ENCODE assay signal across 8 cellular contexts in genomic region chr19:57434386-57435061, GRCh38. TPM values are rescaled to one million over a fixed set of nuclear protein-coding genes. Genes with fewer than 3 reads are reported as not detected.
DNase-seq lines count a peak whose midpoint lies in the region; ATAC-seq, FAIRE-seq and TF ChIP-seq lines count a peak whose summit lies in the region.

No MANE protein-coding gene starts in this region.

- peaks cover 10 to 17% of the 10 kb centered on the region in 2 donors for H3K9me3 Mint-ChIP-seq in activated T-cell treated with anti-CD3 and anti-CD28 coated beads, Interleukin-2, amount 50 U/mL, for 72 hours

- ATAC-seq in activated T-cell treated with anti-CD3 and anti-CD28 coated beads, Interleukin-2, amount 50 U/mL, for 72 hours (replicated peaks in 1 of 2), result peak; percentile 14
- peak; percentile 24 for ATAC-seq in HG03354 (IDR thresholded peaks at IDR 0.05; ENCODE audit: poor library complexity, severe bottlenecking, unreplicated experiment)
- ATAC-seq in GM12878, result peak; percentile 29
- peak in 1 of 2 donors; percentile 11 for ATAC-seq in lower lobe of right lung

- no peak for TF ChIP-seq POLR2A in GM12878 (IDR thresholded peaks at IDR 0.05; ENCODE audit: low read depth, low read length)
- TF ChIP-seq POLR2A in uterus (IDR thresholded peaks at IDR 0.05), result no peak

- in situ Hi-C loops in GM12878 (cut with MboI), result no loop called here

- H3K27me3 Mint-ChIP-seq in activated T-cell treated with anti-CD3 and anti-CD28 coated beads, Interleukin-2, amount 50 U/mL, for 72 hours (ENCODE audit: low read depth), result no peaks in the 10 kb centered on the region

- H3K9me3 ChIP-seq in GM12878 (replicated peaks; ENCODE audit: control insufficient read depth, insufficient read depth, low read length) (peaks cover 3% of the 10 kb centered on the region; the same call in 2 of the 3 replicates), lower lobe of right lung (peaks cover 11% of the 10 kb centered on the region), uterus (peaks cover 0 to 12% of the 10 kb centered on the region in 2 donors)

- H2AFZ ChIP-seq in GM12878 (ENCODE audit: control insufficient read depth, low read depth, low read length), result peak overlapping the region; percentile 97

- intact Hi-C loops in GM12878 (cut with micrococcal nuclease; ENCODE audit: unreplicated experiment), result no loop called here
- intact Hi-C loops in lower lobe of right lung (cut with DNase I), result no loop called here
- intact Hi-C loops in uterus (cut with DNase I; ENCODE audit: low total_unique reads), result no loop called here

- H3K36me3 ChIP-seq in GM12878 (ENCODE audit: control insufficient read depth in 2 of 2, insufficient read depth in 2 of 2, low read length in 1 of 2) (peaks cover 0 to 5% of the 10 kb centered on the region in 2 experiments; a peak in 1 of 4 replicates), lower lobe of right lung (no peaks in the 10 kb centered on the region), uterus (no peaks in the 10 kb centered on the region)

- SMC1A ChIA-PET in GM12878 (lab: Charles Lee; ENCODE audit: uncharacterized antibody, unreplicated experiment), result interaction anchor here (0.8 to 1.5 kb wide), 2 partner anchors 10 to 25 kb away, joined by 3 to 4 read pairs; no protein-coding TSS in a partner anchor

- peak overlapping the region; percentile 61 for H3K9ac ChIP-seq in GM12878 (ENCODE audit: control insufficient read depth, insufficient read depth, low read length)

- H3K27ac Mint-ChIP-seq in activated T-cell treated with anti-CD3 and anti-CD28 coated beads, Interleukin-2, amount 50 U/mL, for 72 hours, result peak overlapping the region; percentile 66

- H3K79me2 ChIP-seq in GM12878 (ENCODE audit: control insufficient read depth, insufficient read depth, low read length), result peaks cover 17% of the 10 kb centered on the region

- peak in 1 of 2 donors; percentile 2 for DNase-seq in activated T-cell treated with anti-CD3 and anti-CD28 coated beads, Interleukin-2, amount 50 U/mL, for 72 hours
- DNase-seq in activated T-cell treated with anti-CD3 and anti-CD28 coated beads, Interleukin-2, amount 50 U/mL, for 48 hours, result no peak
- no peak for DNase-seq in GM12878 (ENCODE audit: low read depth, low spot score)
- no peak for DNase-seq in lower lobe of right lung
- DNase-seq in uterus, result no peak
- no peak for DNase-seq in NCI-H187 treated with DMSO at 0.1 percent for 48 hours (lab: John Stamatoyannopoulos, UW)
- DNase-seq in stimulated activated CD4-positive, alpha-beta T cell treated with anti-CD3 and anti-CD28 coated beads, Interleukin-4, amount 100 ng/mL, for 24 hours, result no peak

- no peak for TF ChIP-seq RAD21 in GM12878 (IDR thresholded peaks at IDR 0.05; ENCODE audit: insufficient read depth, low read depth, low read length)

- H3K4me3 ChIP-seq in GM12878 (peak overlapping the region; percentile 73), lower lobe of right lung (peak overlapping the region; percentile 97), uterus (peak overlapping the region; percentile 73 to 83)

- POLR2A ChIA-PET in GM12878 (lab: Charles Lee), result interaction anchor here (0.6 to 1.7 kb wide), 7 partner anchors 45 to 481 kb away, joined by 3 to 5 read pairs (median 3); partner anchors contain the start of genes ZNF304, ZNF417, ZNF548 and ZNF671

- 43% methylated on average over 15 of the region's 15 CpGs for WGBS in GM12878 (ENCODE audit: insufficient coverage, insufficient replicate concordance, low lambda C conversion rate, missing lambda C conversion rate)

- peak overlapping the region; percentile 38 for H3K27ac ChIP-seq in GM12878 (ENCODE audit: control insufficient read depth, insufficient read depth)
- peak overlapping the region; percentile 78 for H3K27ac ChIP-seq in lower lobe of right lung
- no peak overlapping the region for H3K27ac ChIP-seq in uterus

- RAD21 ChIA-PET in GM12878 (lab: Charles Lee; ENCODE audit: unreplicated experiment), result interaction anchor here (0.8 to 1.6 kb wide), 2 partner anchors 45 to 84 kb away, joined by 3 to 4 read pairs; partner anchors contain the start of genes ZNF304 and ZNF548

- no peaks in the 10 kb centered on the region; the same call in 1 of the 2 replicates for H4K20me1 ChIP-seq in GM12878 (ENCODE audit: control insufficient read depth, insufficient read depth)

- peak; percentile 66 for FAIRE-seq in GM12878 (lab: Jason Lieb, UNC)

- peak overlapping the region; percentile 86 for H3K4me2 ChIP-seq in GM12878 (ENCODE audit: control insufficient read depth, insufficient read depth)

- TF ChIP-seq CTCF in GM12878 (IDR thresholded peaks at IDR 0.05 in 2 of 3, conservative IDR thresholded peaks at IDR 0.05 in 1 of 3; ENCODE audit: control insufficient read depth in 2 of 3, extremely low read depth in 1 of 3, insufficient read depth in 1 of 3, low read depth in 3 of 3, low read length in 3 of 3), result no peak
- TF ChIP-seq CTCF in lower lobe of right lung (IDR thresholded peaks at IDR 0.05), result no peak
- TF ChIP-seq CTCF in uterus (IDR thresholded peaks at IDR 0.05), result no peak

- peaks cover 34 to 36% of the 10 kb centered on the region in 2 donors for H3K36me3 Mint-ChIP-seq in activated T-cell treated with anti-CD3 and anti-CD28 coated beads, Interleukin-2, amount 50 U/mL, for 72 hours (ENCODE audit: insufficient read depth in 2 of 2)

- TF ChIP-seq EP300 in GM12878 (IDR thresholded peaks at IDR 0.05; ENCODE audit: borderline replicate concordance in 1 of 2, control insufficient read depth in 1 of 2, low read depth in 2 of 2, low read length in 2 of 2), result no peak

- peak overlapping the region; percentile 88 to 93 for H3K4me3 Mint-ChIP-seq in activated T-cell treated with anti-CD3 and anti-CD28 coated beads, Interleukin-2, amount 50 U/mL, for 72 hours

- H3K4me1 ChIP-seq in GM12878 (ENCODE audit: control insufficient read depth, insufficient read depth, low read length) (peaks cover 5% of the 10 kb centered on the region; the same call in 1 of the 2 replicates), lower lobe of right lung (peaks cover 19% of the 10 kb centered on the region), uterus (peaks cover 0 to 5% of the 10 kb centered on the region in 2 donors)

- CTCF ChIA-PET in GM12878 (lab: Yijun Ruan, JAX), result interaction anchor here (1.3 to 1.5 kb wide), 2 partner anchors 28 to 42 kb away, joined by 3 to 4 read pairs; no protein-coding TSS in a partner anchor

- BruUV-seq in GM12878 (replicated peaks; lab: Mats Ljungman, UMichigan), result TSS peak; percentile 95

- H3K27me3 ChIP-seq in GM12878 (replicated peaks in 1 of 2; ENCODE audit: control insufficient read depth in 2 of 2, insufficient read depth in 2 of 2, low read length in 1 of 2), result no peaks in the 10 kb centered on the region
- H3K27me3 ChIP-seq in lower lobe of right lung (ENCODE audit: low read depth), result no peaks in the 10 kb centered on the region
- H3K27me3 ChIP-seq in uterus, result no peaks in the 10 kb centered on the region

- H3K4me1 Mint-ChIP-seq in activated T-cell treated with anti-CD3 and anti-CD28 coated beads, Interleukin-2, amount 50 U/mL, for 72 hours (ENCODE audit: low read depth), result peaks cover 36% of the 10 kb centered on the region

RNA-seq across cellular contexts. Expression of gene ZNF749, which starts 0.6 kb away (rescaled TPM):
- 10 to 100 TPM; 16.5 to 18.0 TPM for total RNA-seq in activated T-cell treated with anti-CD3 and anti-CD28 coated beads, Interleukin-2, amount 50 U/mL, for 72 hours
- total RNA-seq in GM12878 (2013; cell fraction: nucleolus; rRNA removed), result 34.9 and 37.2 TPM in 2 replicates
- total RNA-seq in GM12878 (2014; rRNA removed) (11.8 and 13.3 TPM in 2 replicates), GM12878 (2014; rRNA removed; fragmentation: Illumina TruSeq; extraction: Trizol) (11.1 and 15.0 TPM in 2 replicates), GM12878 (2021) (14.2 and 16.1 TPM in 2 replicates), lower lobe of right lung (6.7 TPM), uterus (10 to 100 TPM in 3 of 4 donors, under 1 TPM in 1; 0.88 to 31.1 (median 11.6) TPM)
- 11.5 TPM for polyA plus RNA-seq in GM12878 (2011; ENCODE audit: low read depth)
- polyA plus RNA-seq in GM12878 (2011; rRNA removed) (18.3 and 19.9 TPM in 2 replicates), GM12878 (2014; fragmentation: Illumina TruSeq; extraction: Trizol) (10.6 and 16.2 TPM in 2 replicates), GM12878 (2014; fragmentation: Nextera tagmentation; extraction: Ambion mirVana) (1 to 10 TPM; 3.1 to 6.0 TPM), GM12878 (2014; rRNA removed) (17.0 and 20.1 TPM in 2 replicates), GM12878 (2016; fragmentation: Nextera tagmentation; extraction: Ambion mirVana) (10 to 100 TPM; 19.1 to 20.2 TPM)
- 12.3 and 14.6 TPM in 2 replicates for polyA plus RNA-seq in GM12878 (2011; cell fraction: cytosol; rRNA removed)
- 10.2 and 12.3 TPM in 2 replicates for polyA plus RNA-seq in GM12878 (2011; cell fraction: nucleus; rRNA removed)
- 11.2 and 11.6 TPM in 2 replicates for polyA plus RNA-seq in GM12878 (2012)
- polyA minus RNA-seq in GM12878 (2011; rRNA and poly(A)+ RNA removed), result 21.1 and 23.5 TPM in 2 replicates
- polyA minus RNA-seq in GM12878 (2011; cell fraction: cytosol; rRNA and poly(A)+ RNA removed), result 7.5 and 9.6 TPM in 2 replicates
- 10.4 and 13.2 TPM in 2 replicates for polyA minus RNA-seq in GM12878 (2011; cell fraction: nucleus; rRNA and poly(A)+ RNA removed)

RNA-seq across cellular contexts. Expression of gene VN1R1, which starts 22.4 kb away (rescaled TPM):
- 1 to 10 TPM in 1 of 2 donors, under 1 TPM in 1; 0.37 to 1.1 TPM for total RNA-seq in activated T-cell treated with anti-CD3 and anti-CD28 coated beads, Interleukin-2, amount 50 U/mL, for 72 hours
- 4.0 and 4.2 TPM in 2 replicates for total RNA-seq in GM12878 (2013; cell fraction: nucleolus; rRNA removed)
- total RNA-seq in GM12878 (2014; rRNA removed) (0.44 and 0.68 TPM in 2 replicates), GM12878 (2014; rRNA removed; fragmentation: Illumina TruSeq; extraction: Trizol) (0.40 and 0.41 TPM in 2 replicates), GM12878 (2021) (0.35 and 0.49 TPM in 2 replicates), lower lobe of right lung (0.71 TPM), uterus (1 to 10 TPM in 2 of 4 donors, under 1 TPM in 1, not detected in 1; under 0.01 to 2.2 (median 2.0) TPM)
- 0.46 TPM for polyA plus RNA-seq in GM12878 (2011; ENCODE audit: low read depth)
- polyA plus RNA-seq in GM12878 (2011; rRNA removed) (0.49 and 0.61 TPM in 2 replicates), GM12878 (2014; fragmentation: Illumina TruSeq; extraction: Trizol) (0.37 and 0.95 TPM in 2 replicates), GM12878 (2014; fragmentation: Nextera tagmentation; extraction: Ambion mirVana) (under 1 TPM; 0.07 to 0.13 TPM), GM12878 (2014; rRNA removed) (0.19 and 0.28 TPM in 2 replicates), GM12878 (2016; fragmentation: Nextera tagmentation; extraction: Ambion mirVana) (under 1 TPM in 1 of 2 experiments, not detected in 1; 0.17 TPM)
- polyA plus RNA-seq in GM12878 (2011; cell fraction: cytosol; rRNA removed), result 0.13 and 0.18 TPM in 2 replicates
- polyA plus RNA-seq in GM12878 (2011; cell fraction: nucleus; rRNA removed), result 0.30 and 0.41 TPM in 2 replicates
- 0.23 and 0.36 TPM in 2 replicates for polyA plus RNA-seq in GM12878 (2012)
- polyA minus RNA-seq in GM12878 (2011; rRNA and poly(A)+ RNA removed), result 0.29 and 0.31 TPM in 2 replicates
- polyA minus RNA-seq in GM12878 (2011; cell fraction: cytosol; rRNA and poly(A)+ RNA removed), result not detected in 2 replicates
- polyA minus RNA-seq in GM12878 (2011; cell fraction: nucleus; rRNA and poly(A)+ RNA removed), result 0.12 and 0.19 TPM in 2 replicates

RNA-seq across cellular contexts. Expression of gene ZNF17, which starts 23.6 kb away (rescaled TPM):
- total RNA-seq in activated T-cell treated with anti-CD3 and anti-CD28 coated beads, Interleukin-2, amount 50 U/mL, for 72 hours, result 10 to 100 TPM; 11.0 to 12.0 TPM
- total RNA-seq in GM12878 (2013; cell fraction: nucleolus; rRNA removed), result 60.3 and 67.7 TPM in 2 replicates
- total RNA-seq in GM12878 (2014; rRNA removed), result 8.5 and 9.9 TPM in 2 replicates
- total RNA-seq in GM12878 (2014; rRNA removed; fragmentation: Illumina TruSeq; extraction: Trizol), result 10.7 and 11.3 TPM in 2 replicates
- 10.8 and 12.2 TPM in 2 replicates for total RNA-seq in GM12878 (2021)
- 5.0 TPM for polyA plus RNA-seq in GM12878 (2011; ENCODE audit: low read depth)
- 10.2 and 13.4 TPM in 2 replicates for polyA plus RNA-seq in GM12878 (2011; rRNA removed)
- polyA plus RNA-seq in GM12878 (2011; cell fraction: cytosol; rRNA removed), result 7.5 and 8.6 TPM in 2 replicates
- polyA plus RNA-seq in GM12878 (2011; cell fraction: nucleus; rRNA removed), result 11.2 and 12.2 TPM in 2 replicates
- polyA plus RNA-seq in GM12878 (2012), result 4.2 and 4.7 TPM in 2 replicates
- 8.3 and 11.0 TPM in 2 replicates for polyA plus RNA-seq in GM12878 (2014; fragmentation: Illumina TruSeq; extraction: Trizol)
- 1 to 10 TPM; 4.4 to 4.9 TPM for polyA plus RNA-seq in GM12878 (2014; fragmentation: Nextera tagmentation; extraction: Ambion mirVana)
- polyA plus RNA-seq in GM12878 (2014; rRNA removed), result 5.3 and 7.4 TPM in 2 replicates
- polyA plus RNA-seq in GM12878 (2016; fragmentation: Nextera tagmentation; extraction: Ambion mirVana), result 1 to 10 TPM; 6.0 to 6.4 TPM
- 20.1 and 22.5 TPM in 2 replicates for polyA minus RNA-seq in GM12878 (2011; rRNA and poly(A)+ RNA removed)
- 4.3 and 8.3 TPM in 2 replicates for polyA minus RNA-seq in GM12878 (2011; cell fraction: cytosol; rRNA and poly(A)+ RNA removed)
- polyA minus RNA-seq in GM12878 (2011; cell fraction: nucleus; rRNA and poly(A)+ RNA removed), result 21.3 and 29.8 TPM in 2 replicates
- total RNA-seq in lower lobe of right lung, result 12.6 TPM
- total RNA-seq in uterus, result 10 to 100 TPM; 14.9 to 41.6 (median 18.9) TPM

RNA-seq across cellular contexts. Expression of gene ZNF772, which starts 42.8 kb away (rescaled TPM):
- total RNA-seq in activated T-cell treated with anti-CD3 and anti-CD28 coated beads, Interleukin-2, amount 50 U/mL, for 72 hours, result 1 to 10 TPM; 6.4 to 7.7 TPM
- 27.5 and 32.4 TPM in 2 replicates for total RNA-seq in GM12878 (2013; cell fraction: nucleolus; rRNA removed)
- total RNA-seq in GM12878 (2014; rRNA removed), result 8.7 and 9.4 TPM in 2 replicates
- 7.2 and 7.3 TPM in 2 replicates for total RNA-seq in GM12878 (2014; rRNA removed; fragmentation: Illumina TruSeq; extraction: Trizol)
- total RNA-seq in GM12878 (2021), result 5.1 and 5.9 TPM in 2 replicates
- polyA plus RNA-seq in GM12878 (2011; ENCODE audit: low read depth), result 1.6 TPM
- 3.9 and 5.5 TPM in 2 replicates for polyA plus RNA-seq in GM12878 (2011; rRNA removed)
- 3.2 and 3.8 TPM in 2 replicates for polyA plus RNA-seq in GM12878 (2011; cell fraction: cytosol; rRNA removed)
- 3.3 and 4.2 TPM in 2 replicates for polyA plus RNA-seq in GM12878 (2011; cell fraction: nucleus; rRNA removed)
- polyA plus RNA-seq in GM12878 (2012), result 1.8 and 2.5 TPM in 2 replicates
- polyA plus RNA-seq in GM12878 (2014; fragmentation: Illumina TruSeq; extraction: Trizol), result 3.7 and 4.4 TPM in 2 replicates
- under 1 TPM; 0.42 to 0.98 TPM for polyA plus RNA-seq in GM12878 (2014; fragmentation: Nextera tagmentation; extraction: Ambion mirVana)
- 3.0 and 3.2 TPM in 2 replicates for polyA plus RNA-seq in GM12878 (2014; rRNA removed)
- 1 to 10 TPM; 3.3 to 3.7 TPM for polyA plus RNA-seq in GM12878 (2016; fragmentation: Nextera tagmentation; extraction: Ambion mirVana)
- 12.8 and 13.5 TPM in 2 replicates for polyA minus RNA-seq in GM12878 (2011; rRNA and poly(A)+ RNA removed)
- polyA minus RNA-seq in GM12878 (2011; cell fraction: cytosol; rRNA and poly(A)+ RNA removed), result 1.6 and 2.5 TPM in 2 replicates
- 9.9 and 11.3 TPM in 2 replicates for polyA minus RNA-seq in GM12878 (2011; cell fraction: nucleus; rRNA and poly(A)+ RNA removed)
- total RNA-seq in lower lobe of right lung, result 10.0 TPM
- total RNA-seq in uterus, result 10 to 100 TPM in 3 of 4 donors, 1 to 10 TPM in 1; 7.2 to 48.0 (median 12.6) TPM

RNA-seq across cellular contexts. Expression of gene ZNF548, which starts 44.9 kb away (rescaled TPM):
- total RNA-seq in activated T-cell treated with anti-CD3 and anti-CD28 coated beads, Interleukin-2, amount 50 U/mL, for 72 hours, result 10 to 100 TPM; 40.4 to 62.8 TPM
- 94.2 and 96.4 TPM in 2 replicates for total RNA-seq in GM12878 (2013; cell fraction: nucleolus; rRNA removed)
- total RNA-seq in GM12878 (2014; rRNA removed), result 17.6 and 21.1 TPM in 2 replicates
- 17.8 and 18.1 TPM in 2 replicates for total RNA-seq in GM12878 (2014; rRNA removed; fragmentation: Illumina TruSeq; extraction: Trizol)
- 18.2 and 18.6 TPM in 2 replicates for total RNA-seq in GM12878 (2021)
- 14.7 TPM for polyA plus RNA-seq in GM12878 (2011; ENCODE audit: low read depth)
- 44.8 and 59.3 TPM in 2 replicates for polyA plus RNA-seq in GM12878 (2011; rRNA removed)
- polyA plus RNA-seq in GM12878 (2011; cell fraction: cytosol; rRNA removed), result 36.1 and 41.8 TPM in 2 replicates
- polyA plus RNA-seq in GM12878 (2011; cell fraction: nucleus; rRNA removed), result 39.7 and 48.9 TPM in 2 replicates
- polyA plus RNA-seq in GM12878 (2012), result 18.2 and 20.3 TPM in 2 replicates
- 16.3 and 21.2 TPM in 2 replicates for polyA plus RNA-seq in GM12878 (2014; fragmentation: Illumina TruSeq; extraction: Trizol)
- polyA plus RNA-seq in GM12878 (2014; fragmentation: Nextera tagmentation; extraction: Ambion mirVana), result 1 to 10 TPM; 3.9 to 5.6 TPM
- polyA plus RNA-seq in GM12878 (2014; rRNA removed), result 16.8 and 17.8 TPM in 2 replicates
- polyA plus RNA-seq in GM12878 (2016; fragmentation: Nextera tagmentation; extraction: Ambion mirVana), result 1 to 10 TPM; 8.4 to 9.1 TPM
- 38.3 and 40.6 TPM in 2 replicates for polyA minus RNA-seq in GM12878 (2011; rRNA and poly(A)+ RNA removed)
- 13.7 and 13.9 TPM in 2 replicates for polyA minus RNA-seq in GM12878 (2011; cell fraction: cytosol; rRNA and poly(A)+ RNA removed)
- polyA minus RNA-seq in GM12878 (2011; cell fraction: nucleus; rRNA and poly(A)+ RNA removed), result 18.6 and 26.0 TPM in 2 replicates
- total RNA-seq in lower lobe of right lung, result 19.6 TPM
- 10 to 100 TPM; 12.6 to 77.9 (median 53.1) TPM for total RNA-seq in uterus

Comparison
In these comparisons a context has a peak if more than half of its experiments do, and no peak if none do; other contexts are left out.
1. H3K27ac ChIP-seq: peak in GM12878 (single experiment) and lower lobe of right lung (single experiment); none in uterus (0 of 2).
2. Peak in every context shown above with its lines, with median percentiles within 50 percentile points of each other: H3K4me3 ChIP-seq.